27 cellular contexts compared by ENCODE assay signal in the genomic region with DNA sequence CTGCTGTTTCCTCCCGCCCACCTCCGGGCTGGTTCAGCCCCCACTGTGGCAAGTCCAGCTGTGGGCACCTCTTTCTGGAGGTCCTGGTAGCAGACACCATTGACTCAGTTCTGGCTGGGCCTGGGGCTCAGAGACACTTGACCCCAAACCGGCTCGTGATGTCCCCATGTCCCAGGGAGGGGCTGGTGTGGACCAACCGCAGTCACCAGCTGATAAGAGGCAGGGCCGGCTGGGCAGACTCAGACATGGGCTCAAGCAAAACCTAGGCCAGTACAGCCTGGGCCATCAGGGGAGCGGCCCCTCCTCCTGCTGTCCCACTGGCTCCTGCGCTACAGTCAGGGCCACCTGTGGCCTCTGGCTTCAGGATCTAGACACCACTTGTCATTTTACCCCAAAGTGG. TPM values are rescaled to one million over a fixed set of nuclear protein-coding genes. Genes with fewer than 3 reads are reported as not detected.
"Had no signal": no experiment of that assay in that cellular context is flagged by ENCODE, and none has a peak within 500 bp of the region (broad histone marks: within the 10 kb centered on the region; RNA-seq: fewer than 3 reads in every experiment).

No MANE protein-coding gene starts in this region.

- DNase-seq: activated CD4-positive, alpha-beta memory T cell treated with anti-CD3 and anti-CD28 coated beads for 36 hours; activated CD4-positive, alpha-beta T cell treated with anti-CD3 and anti-CD28 coated beads for 36 hours; activated CD4-positive, alpha-beta T cell treated with anti-CD3 and anti-CD28 coated beads, Interleukin-2, amount 10 ng/mL, durations not matched to agents 24 days and 14 days; activated CD4-positive, CD25-positive, alpha-beta regulatory T cell; activated CD4-positive, CD25-positive, alpha-beta regulatory T cell treated with anti-CD3 and anti-CD28 coated beads, Interleukin-2, amount 50 U/mL, for 72 hours; activated CD8-positive, alpha-beta memory T cell treated with anti-CD3 and anti-CD28 coated beads, Interleukin-2, amount 50 U/mL, for 48 hours; activated gamma-delta T cell; activated naive CD4-positive, alpha-beta T cell; activated naive CD4-positive, alpha-beta T cell treated with anti-CD3 and anti-CD28 coated beads, Interleukin-2, amount 10 ng/mL, durations not matched to agents 7 days and 5 days; activated naive CD8-positive, alpha-beta T cell treated with anti-CD3 and anti-CD28 coated beads, Interleukin-2, amount 10 ng/mL, durations not matched to agents 7 days and 5 days; activated T-cell treated with anti-CD3 and anti-CD28 coated beads for 4 hours; activated T-cell treated with anti-CD3 and anti-CD28 coated beads, Interleukin-2, amount 50 U/mL, for 24 hours; activated T-cell treated with anti-CD3 and anti-CD28 coated beads, Interleukin-2, amount 50 U/mL, for 72 hours; central memory CD4-positive, alpha-beta T cell; cerebellar nuclear complex; colonic mucosa; effector CD8-positive, alpha-beta T cell; foreskin fibroblast; T-helper 2 cell had no signal

- ATAC-seq: activated CD4-positive, alpha-beta T cell treated with anti-CD3 and anti-CD28 coated beads for 36 hours; activated T-cell treated with anti-CD3 and anti-CD28 coated beads, Interleukin-2, amount 50 U/mL, for 72 hours; esophagus mucosa had no signal

- H3K4me1 ChIP-seq: ascending aorta, breast epithelium, colonic mucosa had no signal

- H3K27me3 ChIP-seq: ascending aorta, breast epithelium, cardiac muscle cell, colonic mucosa had no signal

- H3K27ac Mint-ChIP-seq: activated CD4-positive, alpha-beta memory T cell treated with anti-CD3 and anti-CD28 coated beads for 36 hours; activated CD4-positive, alpha-beta T cell treated with anti-CD3 and anti-CD28 coated beads for 36 hours; activated CD4-positive, alpha-beta T cell treated with anti-CD3 and anti-CD28 coated beads, Interleukin-2, amount 10 ng/mL, durations not matched to agents 24 days and 14 days; activated naive CD4-positive, alpha-beta T cell treated with anti-CD3 and anti-CD28 coated beads, Interleukin-2, amount 10 ng/mL, durations not matched to agents 7 days and 5 days; activated naive CD4-positive, alpha-beta T cell treated with anti-CD3 and anti-CD28 coated beads, Interleukin-2, amount 50 U/mL, for 72 hours; activated T-cell treated with anti-CD3 and anti-CD28 coated beads, Interleukin-2, amount 50 U/mL, for 24 hours; activated T-cell treated with anti-CD3 and anti-CD28 coated beads, Interleukin-2, amount 50 U/mL, for 72 hours; brain had no signal

- H3K27ac ChIP-seq: ascending aorta, breast epithelium, cardiac muscle cell, colonic mucosa had no signal

- H3K9me3 Mint-ChIP-seq: activated CD4-positive, alpha-beta memory T cell treated with anti-CD3 and anti-CD28 coated beads for 36 hours; activated CD4-positive, alpha-beta T cell treated with anti-CD3 and anti-CD28 coated beads, Interleukin-2, amount 10 ng/mL, durations not matched to agents 24 days and 14 days; activated naive CD4-positive, alpha-beta T cell treated with anti-CD3 and anti-CD28 coated beads, Interleukin-2, amount 10 ng/mL, durations not matched to agents 7 days and 5 days; activated naive CD4-positive, alpha-beta T cell treated with anti-CD3 and anti-CD28 coated beads, Interleukin-2, amount 50 U/mL, for 72 hours; activated naive CD8-positive, alpha-beta T cell treated with anti-CD3 and anti-CD28 coated beads, Interleukin-2, amount 10 ng/mL, durations not matched to agents 7 days and 5 days; activated T-cell treated with anti-CD3 and anti-CD28 coated beads, Interleukin-2, amount 50 U/mL, for 24 hours; activated T-cell treated with anti-CD3 and anti-CD28 coated beads, Interleukin-2, amount 50 U/mL, for 72 hours; brain had no signal

- H3K27me3 Mint-ChIP-seq: activated CD4-positive, alpha-beta memory T cell treated with anti-CD3 and anti-CD28 coated beads for 36 hours; activated CD4-positive, alpha-beta T cell treated with anti-CD3 and anti-CD28 coated beads for 36 hours; activated CD4-positive, alpha-beta T cell treated with anti-CD3 and anti-CD28 coated beads, Interleukin-2, amount 10 ng/mL, durations not matched to agents 24 days and 14 days; activated naive CD4-positive, alpha-beta T cell treated with anti-CD3 and anti-CD28 coated beads, Interleukin-2, amount 10 ng/mL, durations not matched to agents 7 days and 5 days; activated naive CD8-positive, alpha-beta T cell treated with anti-CD3 and anti-CD28 coated beads, Interleukin-2, amount 10 ng/mL, durations not matched to agents 7 days and 5 days; activated T-cell treated with anti-CD3 and anti-CD28 coated beads, Interleukin-2, amount 50 U/mL, for 24 hours; brain had no signal

- H3K4me3 ChIP-seq: ascending aorta, breast epithelium, cardiac muscle cell, colonic mucosa had no signal

- H3K4me1 Mint-ChIP-seq: activated CD4-positive, alpha-beta T cell treated with anti-CD3 and anti-CD28 coated beads for 36 hours; activated naive CD4-positive, alpha-beta T cell treated with anti-CD3 and anti-CD28 coated beads, Interleukin-2, amount 10 ng/mL, durations not matched to agents 7 days and 5 days; brain had no signal

- H3K4me3 Mint-ChIP-seq: activated CD4-positive, alpha-beta memory T cell treated with anti-CD3 and anti-CD28 coated beads for 36 hours; activated CD4-positive, alpha-beta T cell treated with anti-CD3 and anti-CD28 coated beads for 36 hours; activated CD4-positive, alpha-beta T cell treated with anti-CD3 and anti-CD28 coated beads, Interleukin-2, amount 10 ng/mL, durations not matched to agents 24 days and 14 days; activated naive CD4-positive, alpha-beta T cell treated with anti-CD3 and anti-CD28 coated beads, Interleukin-2, amount 10 ng/mL, durations not matched to agents 7 days and 5 days; activated naive CD8-positive, alpha-beta T cell treated with anti-CD3 and anti-CD28 coated beads, Interleukin-2, amount 10 ng/mL, durations not matched to agents 7 days and 5 days; activated T-cell treated with anti-CD3 and anti-CD28 coated beads, Interleukin-2, amount 50 U/mL, for 24 hours; activated T-cell treated with anti-CD3 and anti-CD28 coated beads, Interleukin-2, amount 50 U/mL, for 72 hours; brain had no signal

- H3K9me3 ChIP-seq: ascending aorta, breast epithelium, colonic mucosa had no signal

RNA-seq across cellular contexts. Expression of a gene that starts 48.6 kb away (rescaled TPM):
- total RNA-seq: activated CD4-positive, alpha-beta memory T cell treated with anti-CD3 and anti-CD28 coated beads for 36 hours; ascending aorta; dermis microvascular lymphatic vessel endothelial cell; T-helper 1 cell treated with Interleukin-12 subunit alpha and Interleukin-12 subunit beta and Interleukin-4 antibody, amounts not matched to agents 30 ng/mL and 1 ng/mL, for 36 hours had no signal
